In the genomic region with DNA sequence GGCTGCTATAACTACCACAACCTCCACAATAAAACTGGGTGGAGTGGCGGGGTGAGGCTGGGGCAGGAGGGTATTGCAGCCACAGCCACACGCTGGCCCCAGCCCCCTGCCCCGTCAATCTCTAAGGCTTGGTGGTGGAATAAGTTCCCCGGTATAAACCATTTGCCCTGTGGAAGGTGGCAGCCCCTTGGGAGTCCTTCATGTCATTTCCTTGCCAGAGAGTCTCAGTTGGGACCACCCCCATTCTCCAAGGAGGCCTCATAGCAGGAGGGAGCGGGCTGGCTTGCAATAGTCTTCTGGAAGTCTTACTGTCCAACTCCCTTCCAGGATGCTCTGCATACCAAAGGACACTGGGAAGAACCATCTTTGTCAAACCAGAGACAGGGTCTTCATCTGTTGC, we compare ENCODE assay signal across 21 cellular contexts. TPM values are rescaled to one million over a fixed set of nuclear protein-coding genes. Genes with fewer than 3 reads are reported as not detected.
"Had no signal": no experiment of that assay in that cellular context is flagged by ENCODE, and none has a peak within 500 bp of the region (broad histone marks: within the 10 kb centered on the region; RNA-seq: fewer than 3 reads in every experiment).

No MANE protein-coding gene starts in this region.

- H3K36me3 ChIP-seq: brain microvascular endothelial cell, gastroesophageal sphincter, right atrium auricular region had no signal

- DNase-seq: activated CD4-positive, alpha-beta memory T cell treated with anti-CD3 and anti-CD28 coated beads for 36 hours; activated CD4-positive, alpha-beta T cell treated with anti-CD3 and anti-CD28 coated beads for 36 hours; activated naive CD4-positive, alpha-beta T cell treated with anti-CD3 and anti-CD28 coated beads, Interleukin-2, amount 50 U/mL, for 16 hours; activated T-cell treated with anti-CD3 and anti-CD28 coated beads, Interleukin-2, amount 50 U/mL, for 24 hours; aorta; brain microvascular endothelial cell; cortex of kidney; heart right ventricle; left cardiac atrium; trophoblast cell had no signal

- H3K4me3 ChIP-seq: gastroesophageal sphincter, heart right ventricle, lung, right atrium auricular region, skin epidermis had no signal

- H3K4me1 ChIP-seq: gastroesophageal sphincter, heart right ventricle, right atrium auricular region had no signal

- H3K9me3 ChIP-seq: gastroesophageal sphincter, heart right ventricle, right atrium auricular region had no signal

- ATAC-seq: activated CD4-positive, alpha-beta T cell treated with anti-CD3 and anti-CD28 coated beads for 36 hours; esophagus mucosa; gastroesophageal sphincter; heart right ventricle; left cardiac atrium had no signal

- H3K27ac ChIP-seq: brain microvascular endothelial cell, gastroesophageal sphincter, heart right ventricle, right atrium auricular region, skin epidermis had no signal

- H3K27me3 ChIP-seq: brain microvascular endothelial cell, right atrium auricular region had no signal

RNA-seq across cellular contexts. Expression of a gene that starts 19.4 kb away (rescaled TPM):
- total RNA-seq: mesothelial cell of epicardium, osteoblast, SK-MEL-5 had no signal

RNA-seq across cellular contexts. Expression of a gene that starts 45.4 kb away (rescaled TPM):
- total RNA-seq: activated CD4-positive, alpha-beta memory T cell treated with anti-CD3 and anti-CD28 coated beads for 36 hours; activated CD4-positive, alpha-beta T cell treated with anti-CD3 and anti-CD28 coated beads for 36 hours; activated T-helper 2 cell treated with anti-CD3 and anti-CD28 coated beads, Interferon-gamma antibody, Interleukin-2, Interleukin-4, amounts not matched to agents 10 μg/mL and 5 μg/mL and 100 μg/mL, durations not matched to agents 14 hours and 24 hours and 36 hours; esophagus mucosa; mesothelial cell of epicardium; osteoblast; progenitor cell of endocrine pancreas; SK-MEL-5 had no signal
- polyA plus RNA-seq: neural cell had no signal
